ENCODE assay signal across 24 cellular contexts in the genomic region with DNA sequence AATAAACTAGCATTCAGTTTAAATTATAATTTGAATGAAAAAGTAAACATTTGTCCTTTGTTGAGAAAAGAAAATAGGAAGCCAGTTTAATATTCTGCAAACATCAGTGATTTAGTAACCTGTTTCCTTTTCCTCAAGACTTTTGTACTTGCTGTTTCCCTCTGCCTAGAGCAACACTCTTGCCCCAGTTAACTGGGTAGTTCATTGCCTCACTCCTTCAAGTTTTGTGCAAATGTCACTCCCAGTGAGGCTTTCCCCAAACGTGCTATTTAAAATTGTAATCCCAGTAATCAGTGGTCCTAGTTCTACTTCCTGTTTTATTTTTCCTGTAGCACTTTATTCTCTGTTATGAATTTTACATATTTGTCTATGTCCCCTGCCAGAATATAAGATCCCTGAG. TPM values are rescaled to one million over a fixed set of nuclear protein-coding genes. Genes with fewer than 3 reads are reported as not detected.
DNase-seq lines count a peak whose midpoint lies in the region; ATAC-seq, FAIRE-seq and TF ChIP-seq lines count a peak whose summit lies in the region.
"Had no signal": no experiment of that assay in that cellular context is flagged by ENCODE, and none has a peak within 500 bp of the region (broad histone marks: within the 10 kb centered on the region; RNA-seq: fewer than 3 reads in every experiment).

No MANE protein-coding gene starts in this region.

- intact Hi-C loops in endothelial cell of umbilical vein (cut with micrococcal nuclease), result no loop called here

- TF ChIP-seq CTCF in endothelial cell of umbilical vein (IDR thresholded peaks at IDR 0.05; ENCODE audit: extremely low read depth in 1 of 2, insufficient read depth in 1 of 2, low read depth in 1 of 2, low read length in 2 of 2), result no peak

- H3K4ac ChIP-seq in mesenchymal stem cell (ENCODE audit: low read depth in 1 of 2, low read length in 2 of 2), result no peak overlapping the region

- H3K27me3 Mint-ChIP-seq in activated T-cell treated with anti-CD3 and anti-CD28 coated beads, Interleukin-2, amount 50 U/mL, for 72 hours (ENCODE audit: low read depth), result no peaks in the 10 kb centered on the region
- H3K27me3 Mint-ChIP-seq: activated naive CD8-positive, alpha-beta T cell treated with anti-CD3 and anti-CD28 coated beads, Interleukin-2, amount 10 ng/mL, durations not matched to agents 7 days and 5 days; naive thymus-derived CD8-positive, alpha-beta T cell had no signal

- POLR2A ChIA-PET in endothelial cell of umbilical vein (lab: Charles Lee), result no interaction called here

- no peak overlapping the region for H3K4me3 Mint-ChIP-seq in activated T-cell treated with anti-CD3 and anti-CD28 coated beads, Interleukin-2, amount 50 U/mL, for 72 hours
- H3K4me3 Mint-ChIP-seq: activated naive CD8-positive, alpha-beta T cell treated with anti-CD3 and anti-CD28 coated beads, Interleukin-2, amount 10 ng/mL, durations not matched to agents 7 days and 5 days; naive thymus-derived CD8-positive, alpha-beta T cell; T-helper 2 cell treated with Interferon-gamma antibody and Interleukin-4, amounts not matched to agents 5 μg/mL and 100 μg/mL, for 36 hours had no signal

- H2AFZ ChIP-seq in endothelial cell of umbilical vein (ENCODE audit: low read depth, low read length) (no peak overlapping the region), mesenchymal stem cell (ENCODE audit: low read depth, low read length) (no peak overlapping the region)

- H2AK5ac ChIP-seq in mesenchymal stem cell (ENCODE audit: low read length, severe bottlenecking), result no peak overlapping the region

- CTCF ChIA-PET in endothelial cell of umbilical vein (lab: Charles Lee), result no interaction called here

- H4K91ac ChIP-seq in mesenchymal stem cell (ENCODE audit: low read length), result no peak overlapping the region

- BruUV-seq in endothelial cell of umbilical vein (replicated peaks; lab: Mats Ljungman, UMichigan), result no TSS peak

- H3K36me3 Mint-ChIP-seq in activated T-cell treated with anti-CD3 and anti-CD28 coated beads, Interleukin-2, amount 50 U/mL, for 72 hours (ENCODE audit: insufficient read depth in 2 of 2), result peaks cover 20 to 52% of the 10 kb centered on the region in 2 donors

- peaks cover 5 to 37% of the 10 kb centered on the region in 2 experiments for H3K36me3 ChIP-seq in endothelial cell of umbilical vein (ENCODE audit: control insufficient read depth in 2 of 2, extremely low read depth in 1 of 2, insufficient read depth in 2 of 2, low read length in 2 of 2)
- H3K36me3 ChIP-seq in mesenchymal stem cell (ENCODE audit: control insufficient read depth in 1 of 2, insufficient read depth in 2 of 2, low read depth in 1 of 2, low read length in 2 of 2), result peaks cover 1 to 78% of the 10 kb centered on the region in 2 experiments

- no peak for FAIRE-seq in endothelial cell of umbilical vein (lab: Jason Lieb, UNC)

- H3K79me2 ChIP-seq in endothelial cell of umbilical vein (ENCODE audit: control insufficient read depth, insufficient read depth, low read length), result peaks cover 10% of the 10 kb centered on the region

- no peaks in the 10 kb centered on the region for H4K20me1 ChIP-seq in endothelial cell of umbilical vein (replicated peaks; ENCODE audit: control insufficient read depth, extremely low read depth, insufficient read depth, low read length)

- H2BK12ac ChIP-seq in mesenchymal stem cell (ENCODE audit: low read length in 2 of 2), result no peak overlapping the region

- WGBS in mesenchymal stem cell, result no CpG with 5 or more reads among the region's 1 CpG

- no peaks in the 10 kb centered on the region for H3K9me3 ChIP-seq in endothelial cell of umbilical vein (replicated peaks; ENCODE audit: control insufficient read depth, insufficient read depth, low read length)
- no peaks in the 10 kb centered on the region for H3K9me3 ChIP-seq in mesenchymal stem cell (ENCODE audit: control insufficient read depth, low read length)
- H3K9me3 ChIP-seq: BLaER1, Caco-2, upper lobe of left lung had no signal

- no peak for DNase-seq in activated T-cell treated with anti-CD3 and anti-CD28 coated beads, Interleukin-2, amount 50 U/mL, for 72 hours
- no peak for DNase-seq in activated T-cell treated with anti-CD3 and anti-CD28 coated beads, Interleukin-2, amount 50 U/mL, for 1 hour
- DNase-seq in KBM-7, result peak; percentile 18
- DNase-seq in endothelial cell of umbilical vein (ENCODE audit: low read depth, low spot score), result peak; percentile 55
- DNase-seq in renal cortical epithelial cell (ENCODE audit: low read depth), result peak; percentile 21
- DNase-seq in hypothalamus (lab: John Stamatoyannopoulos, UW), result no peak
- no peak for DNase-seq in SHP77 treated with DMSO at 0.1 percent for 48 hours (lab: John Stamatoyannopoulos, UW)
- no peak for DNase-seq in mesenchymal stem cell
- DNase-seq: activated CD4-positive, alpha-beta T cell treated with anti-CD3 and anti-CD28 coated beads, Interleukin-2, amount 50 U/mL, for 1 hour; activated naive CD8-positive, alpha-beta T cell treated with anti-CD3 and anti-CD28 coated beads, Interleukin-2, amount 10 ng/mL, durations not matched to agents 7 days and 5 days; Caco-2; DMS79 treated with DMSO at 0.1 percent for 48 hours; HCEC 1CT; islet precursor cell; Karpas-422; left ventricle myocardium superior; naive thymus-derived CD8-positive, alpha-beta T cell; NCI-H1694; small intestine; stimulated activated CD4-positive, alpha-beta T cell treated with anti-CD3 and anti-CD28 coated beads, Interleukin-2, amount 100 ng/mL, for 24 hours; upper lobe of left lung had no signal

- H3K27me3 ChIP-seq in endothelial cell of umbilical vein (ENCODE audit: control insufficient read depth in 2 of 2, insufficient read depth in 2 of 2, low read length in 2 of 2) (no peaks in the 10 kb centered on the region), mesenchymal stem cell (ENCODE audit: control insufficient read depth in 1 of 2, insufficient read depth in 1 of 2, low read length in 2 of 2) (no peaks in the 10 kb centered on the region)
- H3K27me3 ChIP-seq: BLaER1, upper lobe of left lung had no signal

- dilution Hi-C loops in endothelial cell of umbilical vein (cut with MboI; ENCODE audit: extremely low pct_ligation_motif_present, low sequenced_read_pairs), result no loop called here

- no peak overlapping the region for H2BK5ac ChIP-seq in mesenchymal stem cell (ENCODE audit: low read depth, low read length, poor library complexity, severe bottlenecking)

- H3K14ac ChIP-seq in mesenchymal stem cell (ENCODE audit: low read length in 2 of 2), result no peak overlapping the region

- H3K9me1 ChIP-seq in endothelial cell of umbilical vein (replicated peaks; ENCODE audit: control insufficient read depth, extremely low read depth, insufficient read depth, low read length), result peaks cover 2% of the 10 kb centered on the region

- H3K27ac Mint-ChIP-seq in activated T-cell treated with anti-CD3 and anti-CD28 coated beads, Interleukin-2, amount 50 U/mL, for 72 hours, result peak overlapping the region; percentile 37
- H3K27ac Mint-ChIP-seq: activated naive CD8-positive, alpha-beta T cell treated with anti-CD3 and anti-CD28 coated beads, Interleukin-2, amount 10 ng/mL, durations not matched to agents 7 days and 5 days; T-helper 2 cell treated with Interferon-gamma antibody and Interleukin-4, amounts not matched to agents 5 μg/mL and 100 μg/mL, for 36 hours had no signal

- H3K4me3 ChIP-seq in endothelial cell of umbilical vein (replicated peaks in 1 of 3; ENCODE audit: insufficient read depth in 1 of 3, low read depth in 1 of 3, low read length in 3 of 3) (no peak overlapping the region), mesenchymal stem cell (ENCODE audit: insufficient read depth in 1 of 2, low read depth in 1 of 2, low read length in 2 of 2) (no peak overlapping the region)
- H3K4me3 ChIP-seq: BLaER1, upper lobe of left lung had no signal

- no peak overlapping the region for H3K27ac ChIP-seq in endothelial cell of umbilical vein (ENCODE audit: insufficient read depth, low read depth, low read length)
- H3K27ac ChIP-seq in mesenchymal stem cell (ENCODE audit: low read length, poor library complexity, severe bottlenecking), result no peak overlapping the region
- H3K27ac ChIP-seq: BLaER1, VCaP had no signal

- H3K4me1 ChIP-seq in endothelial cell of umbilical vein (ENCODE audit: control insufficient read depth, extremely low read depth, insufficient read depth, low read length) (peaks cover 6% of the 10 kb centered on the region), mesenchymal stem cell (ENCODE audit: control insufficient read depth, insufficient read depth, low read depth, low read length) (no peaks in the 10 kb centered on the region)
- H3K4me1 ChIP-seq: BLaER1 had no signal

- no peak overlapping the region for H3K18ac ChIP-seq in mesenchymal stem cell (ENCODE audit: low read depth in 1 of 2, low read length in 2 of 2)

- no peaks in the 10 kb centered on the region for H3K79me1 ChIP-seq in mesenchymal stem cell (replicated peaks; ENCODE audit: low read length, poor library complexity, severe bottlenecking)

- H2BK120ac ChIP-seq in mesenchymal stem cell (ENCODE audit: low read depth, low read length), result no peak overlapping the region

- no peak overlapping the region for H3K23ac ChIP-seq in mesenchymal stem cell (ENCODE audit: low read length in 2 of 2)

- no peak overlapping the region for H2BK15ac ChIP-seq in mesenchymal stem cell (ENCODE audit: low read depth, poor library complexity, severe bottlenecking)

- no peak for ATAC-seq in activated T-cell treated with anti-CD3 and anti-CD28 coated beads, Interleukin-2, amount 50 U/mL, for 72 hours (replicated peaks in 1 of 2)
- ATAC-seq: left ventricle myocardium superior; naive thymus-derived CD8-positive, alpha-beta T cell had no signal

- H3K9ac ChIP-seq in endothelial cell of umbilical vein (replicated peaks; ENCODE audit: extremely low read depth, insufficient read depth, low read length) (no peak overlapping the region), mesenchymal stem cell (ENCODE audit: low read length) (no peak overlapping the region)
- H3K9ac ChIP-seq: BLaER1 had no signal

- H3K4me2 ChIP-seq in endothelial cell of umbilical vein (ENCODE audit: insufficient read depth, low read length) (no peak overlapping the region), mesenchymal stem cell (ENCODE audit: low read length, poor library complexity, severe bottlenecking) (no peak overlapping the region)
- H3K4me2 ChIP-seq: BLaER1 had no signal

- H4K8ac ChIP-seq in mesenchymal stem cell (ENCODE audit: low read length), result no peak overlapping the region

- TF ChIP-seq POLR2A in endothelial cell of umbilical vein (IDR thresholded peaks at IDR 0.05; ENCODE audit: low read depth, low read length), result no peak

- peaks cover 31% of the 10 kb centered on the region for H3K4me1 Mint-ChIP-seq in activated T-cell treated with anti-CD3 and anti-CD28 coated beads, Interleukin-2, amount 50 U/mL, for 72 hours (ENCODE audit: low read depth)

- in situ Hi-C loops in KBM-7 (cut with MboI; ENCODE audit: low pct_unique_long_range_greater_than_20kb, low sequenced_read_pairs), result no loop called here

- H3K9me3 Mint-ChIP-seq in activated T-cell treated with anti-CD3 and anti-CD28 coated beads, Interleukin-2, amount 50 U/mL, for 72 hours, result peaks cover 3 to 4% of the 10 kb centered on the region in 2 donors

RNA-seq across cellular contexts. Expression of gene DLD, which starts 23.9 kb away (rescaled TPM):
- 100 to 1,000 TPM; 104 to 105 TPM for total RNA-seq in activated T-cell treated with anti-CD3 and anti-CD28 coated beads, Interleukin-2, amount 50 U/mL, for 72 hours
- total RNA-seq in endothelial cell of umbilical vein (61.7 and 77.4 TPM in 2 replicates), renal cortical epithelial cell (88.6 and 155 TPM in 2 replicates)
- 72.0 and 95.0 TPM in 2 replicates for polyA plus RNA-seq in endothelial cell of umbilical vein
- polyA plus RNA-seq in endothelial cell of umbilical vein (2011; cell fraction: cytosol; rRNA removed), result 79.7 and 92.1 TPM in 2 replicates
- 100 and 125 TPM in 2 replicates for polyA plus RNA-seq in endothelial cell of umbilical vein (2011; cell fraction: nucleus; rRNA removed)
- 96.5 and 122 TPM in 2 replicates for polyA plus RNA-seq in endothelial cell of umbilical vein (2012)
- 68.4 and 81.1 TPM in 2 replicates for polyA minus RNA-seq in endothelial cell of umbilical vein
- 39.4 TPM for polyA minus RNA-seq in endothelial cell of umbilical vein (2011; cell fraction: cytosol; rRNA and poly(A)+ RNA removed)
- 35.9 and 48.0 TPM in 2 replicates for polyA minus RNA-seq in endothelial cell of umbilical vein (2011; cell fraction: nucleus; rRNA and poly(A)+ RNA removed)
- 90.9 TPM for polyA plus RNA-seq in mesenchymal stem cell (2013, experiment 1 of 2)
- polyA plus RNA-seq in mesenchymal stem cell (2013, experiment 2 of 2), result 91.1 TPM

Comparison
In these comparisons a context has a peak if more than half of its experiments do, and no peak if none do; other contexts are left out.
1. DNase-seq: peak in KBM-7 (single experiment), endothelial cell of umbilical vein (single experiment) and renal cortical epithelial cell (single experiment); none in activated T-cell treated with anti-CD3 and anti-CD28 coated beads, Interleukin-2, amount 50 U/mL, for 72 hours (0 of 2), activated T-cell treated with anti-CD3 and anti-CD28 coated beads, Interleukin-2, amount 50 U/mL, for 1 hour (single experiment), hypothalamus (0 of 51), SHP77 treated with DMSO at 0.1 percent for 48 hours (single experiment) and mesenchymal stem cell (single experiment).